ENCODE assay signal across 27 cellular contexts in genomic region chr20:43728686-43729255, GRCh38. TPM values are rescaled to one million over a fixed set of nuclear protein-coding genes. Genes with fewer than 3 reads are reported as not detected.
DNase-seq lines count a peak whose midpoint lies in the region; ATAC-seq and TF ChIP-seq lines count a peak whose summit lies in the region.
"Had no signal": no experiment of that assay in that cellular context is flagged by ENCODE, and none has a peak within 500 bp of the region (broad histone marks: within the 10 kb centered on the region; RNA-seq: fewer than 3 reads in every experiment).

No MANE protein-coding gene starts in this region.

- no peak overlapping the region for H2BK5ac ChIP-seq in trophoblast cell (ENCODE audit: low read depth, low read length, poor library complexity)

- no peak overlapping the region for H4K91ac ChIP-seq in trophoblast cell (ENCODE audit: low read depth, low read length)

- no peak overlapping the region for H3K4me3 Mint-ChIP-seq in activated T-cell treated with anti-CD3 and anti-CD28 coated beads, Interleukin-2, amount 50 U/mL, for 24 hours
- no peak overlapping the region for H3K4me3 Mint-ChIP-seq in activated T-cell treated with anti-CD3 and anti-CD28 coated beads, Interleukin-2, amount 50 U/mL, for 72 hours
- H3K4me3 Mint-ChIP-seq in IgD-negative memory B cell: peak overlapping the region in 3 of 4 donors; percentile 10 to 70 (median 59)
- H3K4me3 Mint-ChIP-seq in activated CD8-positive, alpha-beta T cell treated with anti-CD3 and anti-CD28 coated beads for 36 hours: no peak overlapping the region
- peak overlapping the region in 9 of 10 donors; percentile 23 to 74 (median 48) for H3K4me3 Mint-ChIP-seq in naive thymus-derived CD8-positive, alpha-beta T cell
- H3K4me3 Mint-ChIP-seq: natural killer cell had no signal

- H3K27ac ChIP-seq in trophoblast cell (ENCODE audit: low read depth, low read length): no peak overlapping the region
- H3K27ac ChIP-seq: A549, KMS-11, suprapubic skin had no signal

- H3K4ac ChIP-seq in trophoblast cell (ENCODE audit: low read depth, low read length): no peak overlapping the region

- H3K9me3 Mint-ChIP-seq in activated T-cell treated with anti-CD3 and anti-CD28 coated beads, Interleukin-2, amount 50 U/mL, for 24 hours: peaks cover 3% of the 10 kb centered on the region
- peaks cover 0 to 1% of the 10 kb centered on the region in 2 donors for H3K9me3 Mint-ChIP-seq in activated T-cell treated with anti-CD3 and anti-CD28 coated beads, Interleukin-2, amount 50 U/mL, for 72 hours
- peaks cover 0 to 4% (median 2%) of the 10 kb centered on the region in 3 donors for H3K9me3 Mint-ChIP-seq in IgD-negative memory B cell
- H3K9me3 Mint-ChIP-seq in activated CD8-positive, alpha-beta T cell treated with anti-CD3 and anti-CD28 coated beads for 36 hours: peaks cover 10% of the 10 kb centered on the region
- peaks cover 0 to 7% (median 3%) of the 10 kb centered on the region in 9 donors for H3K9me3 Mint-ChIP-seq in naive thymus-derived CD8-positive, alpha-beta T cell
- H3K9me3 Mint-ChIP-seq: natural killer cell had no signal

- peaks cover 37% of the 10 kb centered on the region for H3K4me1 Mint-ChIP-seq in activated T-cell treated with anti-CD3 and anti-CD28 coated beads, Interleukin-2, amount 50 U/mL, for 24 hours (ENCODE audit: low read depth)
- H3K4me1 Mint-ChIP-seq in activated T-cell treated with anti-CD3 and anti-CD28 coated beads, Interleukin-2, amount 50 U/mL, for 72 hours (ENCODE audit: low read depth): peaks cover 47% of the 10 kb centered on the region
- H3K4me1 Mint-ChIP-seq in IgD-negative memory B cell: peaks cover 25 to 36% (median 36%) of the 10 kb centered on the region in 3 donors
- peaks cover 33% of the 10 kb centered on the region for H3K4me1 Mint-ChIP-seq in activated CD8-positive, alpha-beta T cell treated with anti-CD3 and anti-CD28 coated beads for 36 hours (ENCODE audit: low read depth)
- H3K4me1 Mint-ChIP-seq in naive thymus-derived CD8-positive, alpha-beta T cell: peaks cover 33 to 69% (median 59%) of the 10 kb centered on the region in 4 donors

- intact Hi-C loops in activated CD8-positive, alpha-beta T cell treated with anti-CD3 and anti-CD28 coated beads for 36 hours (cut with micrococcal nuclease): no loop called here

- POLR2A ChIA-PET in activated CD8-positive, alpha-beta T cell treated with anti-CD3 and anti-CD28 coated beads for 36 hours (lab: Charles Lee): interaction anchor here (0.8 to 1.2 kb wide), 3 partner anchors 22 to 352 kb away, joined by 3 to 5 read pairs (median 4); partner anchors contain the start of gene SRSF6
- POLR2A ChIA-PET in naive thymus-derived CD8-positive, alpha-beta T cell (lab: Charles Lee): interaction anchor here (0.5 to 4.1 kb wide), 4 partner anchors 10 to 356 kb away, joined by 3 to 30 read pairs (median 4); no protein-coding TSS in a partner anchor

- no peak overlapping the region for H3K9ac ChIP-seq in trophoblast cell (ENCODE audit: low read length)
- H3K9ac ChIP-seq: KMS-11, SK-N-SH had no signal

- H3K14ac ChIP-seq in trophoblast cell (ENCODE audit: low read length): no peak overlapping the region

- H4K12ac ChIP-seq in trophoblast cell (ENCODE audit: low read depth, low read length): no peak overlapping the region

- no peaks in the 10 kb centered on the region for H3K27me3 ChIP-seq in trophoblast cell (ENCODE audit: insufficient read depth, low read length)

- H3K4me1 ChIP-seq in trophoblast cell (ENCODE audit: control insufficient read depth in 1 of 2, insufficient read depth in 2 of 2, low read length in 2 of 2): no peaks in the 10 kb centered on the region
- H3K4me1 ChIP-seq: A549, suprapubic skin had no signal

- ATAC-seq in activated T-cell treated with anti-CD3 and anti-CD28 coated beads, Interleukin-2, amount 50 U/mL, for 72 hours (replicated peaks in 1 of 2): no peak
- no peak for ATAC-seq in activated CD8-positive, alpha-beta T cell treated with anti-CD3 and anti-CD28 coated beads for 36 hours
- ATAC-seq in naive thymus-derived CD8-positive, alpha-beta T cell: peak; percentile 21 to 28
- no peak for ATAC-seq in HG03521 (IDR thresholded peaks at IDR 0.05; ENCODE audit: unreplicated experiment)
- ATAC-seq in HG03196 (IDR thresholded peaks at IDR 0.05; ENCODE audit: unreplicated experiment): no peak
- ATAC-seq: A549, left lobe of liver, natural killer cell had no signal

- TF ChIP-seq CTCF in activated CD8-positive, alpha-beta T cell treated with anti-CD3 and anti-CD28 coated beads for 36 hours (IDR thresholded peaks at IDR 0.05): no peak

- no peaks in the 10 kb centered on the region for H3K36me3 Mint-ChIP-seq in activated T-cell treated with anti-CD3 and anti-CD28 coated beads, Interleukin-2, amount 50 U/mL, for 24 hours (ENCODE audit: low read depth)
- H3K36me3 Mint-ChIP-seq in activated T-cell treated with anti-CD3 and anti-CD28 coated beads, Interleukin-2, amount 50 U/mL, for 72 hours (ENCODE audit: insufficient read depth in 2 of 2): peaks cover 2 to 4% of the 10 kb centered on the region in 2 donors
- no peaks in the 10 kb centered on the region for H3K36me3 Mint-ChIP-seq in IgD-negative memory B cell
- peaks cover 3% of the 10 kb centered on the region for H3K36me3 Mint-ChIP-seq in activated CD8-positive, alpha-beta T cell treated with anti-CD3 and anti-CD28 coated beads for 36 hours (ENCODE audit: low read depth)
- no peaks in the 10 kb centered on the region for H3K36me3 Mint-ChIP-seq in naive thymus-derived CD8-positive, alpha-beta T cell
- H3K36me3 Mint-ChIP-seq: natural killer cell had no signal

- peak overlapping the region; percentile 42 for H3K27ac Mint-ChIP-seq in activated T-cell treated with anti-CD3 and anti-CD28 coated beads, Interleukin-2, amount 50 U/mL, for 24 hours
- no peak overlapping the region for H3K27ac Mint-ChIP-seq in activated T-cell treated with anti-CD3 and anti-CD28 coated beads, Interleukin-2, amount 50 U/mL, for 72 hours
- peak overlapping the region; percentile 59 to 92 (median 69) for H3K27ac Mint-ChIP-seq in IgD-negative memory B cell
- peak overlapping the region; percentile 12 for H3K27ac Mint-ChIP-seq in activated CD8-positive, alpha-beta T cell treated with anti-CD3 and anti-CD28 coated beads for 36 hours
- H3K27ac Mint-ChIP-seq in naive thymus-derived CD8-positive, alpha-beta T cell: peak overlapping the region; percentile 55 to 95 (median 80)
- H3K27ac Mint-ChIP-seq: natural killer cell had no signal

- no peak overlapping the region for H2BK12ac ChIP-seq in trophoblast cell (ENCODE audit: low read length)

- H4K8ac ChIP-seq in trophoblast cell (ENCODE audit: low read depth, low read length): no peak overlapping the region

- peaks cover 2% of the 10 kb centered on the region for H3K27me3 Mint-ChIP-seq in activated T-cell treated with anti-CD3 and anti-CD28 coated beads, Interleukin-2, amount 50 U/mL, for 24 hours
- H3K27me3 Mint-ChIP-seq in activated T-cell treated with anti-CD3 and anti-CD28 coated beads, Interleukin-2, amount 50 U/mL, for 72 hours (ENCODE audit: low read depth): no peaks in the 10 kb centered on the region
- H3K27me3 Mint-ChIP-seq in IgD-negative memory B cell: no peaks in the 10 kb centered on the region
- no peaks in the 10 kb centered on the region for H3K27me3 Mint-ChIP-seq in activated CD8-positive, alpha-beta T cell treated with anti-CD3 and anti-CD28 coated beads for 36 hours
- no peaks in the 10 kb centered on the region for H3K27me3 Mint-ChIP-seq in naive thymus-derived CD8-positive, alpha-beta T cell

- H3K4me2 ChIP-seq in trophoblast cell (ENCODE audit: low read length): no peak overlapping the region
- H3K4me2 ChIP-seq: A549, SK-N-SH had no signal

- WGBS in trophoblast cell (ENCODE audit: extremely low coverage, insufficient coverage, insufficient read length): no CpG with 5 or more reads among the region's 7 CpGs

- H3K23ac ChIP-seq in trophoblast cell (ENCODE audit: low read length): no peak overlapping the region

- H2AFZ ChIP-seq in trophoblast cell (ENCODE audit: insufficient read depth, low read length, poor library complexity): no peak overlapping the region

- H3K4me3 ChIP-seq in trophoblast cell (ENCODE audit: low read depth, low read length): no peak overlapping the region
- H3K4me3 ChIP-seq: A549, suprapubic skin had no signal

- H3K18ac ChIP-seq in trophoblast cell (ENCODE audit: low read length): no peak overlapping the region

- no peak for DNase-seq in activated T-cell treated with anti-CD3 and anti-CD28 coated beads, Interleukin-2, amount 50 U/mL, for 24 hours
- no peak for DNase-seq in activated T-cell treated with anti-CD3 and anti-CD28 coated beads, Interleukin-2, amount 50 U/mL, for 72 hours
- peak; percentile 9 for DNase-seq in activated CD8-positive, alpha-beta T cell treated with anti-CD3 and anti-CD28 coated beads for 36 hours
- DNase-seq in naive thymus-derived CD8-positive, alpha-beta T cell: no peak
- DNase-seq in trophoblast cell: no peak
- DNase-seq: activated CD4-positive, alpha-beta T cell treated with anti-CD3 and anti-CD28 coated beads, Interleukin-2, amount 50 U/mL, for 48 hours; caudate nucleus; hypothalamus; mesendoderm; natural killer cell; NCI-H1694 treated with DMSO at 0.1 percent for 48 hours; NCI-H226; OCI-M1; SK-N-SH had no signal

- H3K79me2 ChIP-seq in trophoblast cell (ENCODE audit: control insufficient read depth, insufficient read depth, low read length, poor library complexity): no peaks in the 10 kb centered on the region

- no peak overlapping the region for H2AK5ac ChIP-seq in trophoblast cell (ENCODE audit: low read length)

- CTCF ChIA-PET in activated CD8-positive, alpha-beta T cell treated with anti-CD3 and anti-CD28 coated beads for 36 hours (lab: Charles Lee): interaction anchor here (1.2 to 1.8 kb wide), 2 partner anchors 22 to 190 kb away, joined by 6 to 7 read pairs; no protein-coding TSS in a partner anchor

- H3K36me3 ChIP-seq in trophoblast cell (ENCODE audit: control insufficient read depth in 1 of 2, insufficient read depth in 2 of 2, low read length in 2 of 2): no peaks in the 10 kb centered on the region
- H3K36me3 ChIP-seq: suprapubic skin had no signal

- no peaks in the 10 kb centered on the region for H3K79me1 ChIP-seq in trophoblast cell (ENCODE audit: low read length)

- H2BK120ac ChIP-seq in trophoblast cell (ENCODE audit: insufficient read depth, low read length, poor library complexity): no peak overlapping the region

- no peaks in the 10 kb centered on the region for H3K9me3 ChIP-seq in trophoblast cell (ENCODE audit: insufficient read depth, low read depth, low read length)
- H3K9me3 ChIP-seq: A549, SK-N-SH, suprapubic skin had no signal

RNA-seq across cellular contexts. Expression of gene GTSF1L, which starts 2.0 kb away (rescaled TPM):
- total RNA-seq in activated T-cell treated with anti-CD3 and anti-CD28 coated beads, Interleukin-2, amount 50 U/mL, for 72 hours: not detected
- 1.2 TPM for polyA plus RNA-seq in IgD-negative memory B cell
- total RNA-seq in activated CD8-positive, alpha-beta T cell treated with anti-CD3 and anti-CD28 coated beads for 36 hours: not detected
- total RNA-seq in naive thymus-derived CD8-positive, alpha-beta T cell: under 1 TPM; 0.73 to 0.80 TPM
- polyA plus RNA-seq in naive thymus-derived CD8-positive, alpha-beta T cell: 1 to 10 TPM in 1 of 3 donors, under 1 TPM in 2; 0.25 to 1.6 (median 0.97) TPM
- not detected in 2 replicates for polyA plus RNA-seq in trophoblast cell (2013)
- total RNA-seq: astrocyte; dermis microvascular lymphatic vessel endothelial cell; fibroblast of lung; left lobe of liver; natural killer cell; osteoblast; renal cortical epithelial cell; suprapubic skin; T-helper 2 cell treated with Interferon-gamma antibody and Interleukin-4, amounts not matched to agents 100 ng/mL and 5 ng/mL, for 36 hours had no signal
- polyA plus RNA-seq: A549, fibroblast of lung, SK-N-SH had no signal

Comparison
In these comparisons a context has a peak if more than half of its experiments do, and no peak if none do; other contexts are left out.
1. H3K4me3 Mint-ChIP-seq: peak in IgD-negative memory B cell (3 of 4) and naive thymus-derived CD8-positive, alpha-beta T cell (9 of 10); none in activated T-cell treated with anti-CD3 and anti-CD28 coated beads, Interleukin-2, amount 50 U/mL, for 24 hours (single experiment), activated T-cell treated with anti-CD3 and anti-CD28 coated beads, Interleukin-2, amount 50 U/mL, for 72 hours (0 of 2) and activated CD8-positive, alpha-beta T cell treated with anti-CD3 and anti-CD28 coated beads for 36 hours (single experiment).
2. ATAC-seq: peak in naive thymus-derived CD8-positive, alpha-beta T cell (2 of 2); none in activated T-cell treated with anti-CD3 and anti-CD28 coated beads, Interleukin-2, amount 50 U/mL, for 72 hours (0 of 2), activated CD8-positive, alpha-beta T cell treated with anti-CD3 and anti-CD28 coated beads for 36 hours (single experiment), HG03521 (single experiment) and HG03196 (single experiment).